Comparison of ENCODE assay signal across 20 cellular contexts in genomic region chr20:6044102-6044501, GRCh38. TPM values are rescaled to one million over a fixed set of nuclear protein-coding genes. Genes with fewer than 3 reads are reported as not detected.
DNase-seq lines count a peak whose midpoint lies in the region; ATAC-seq, FAIRE-seq and TF ChIP-seq lines count a peak whose summit lies in the region.
"Had no signal": no experiment of that assay in that cellular context is flagged by ENCODE, and none has a peak within 500 bp of the region (broad histone marks: within the 10 kb centered on the region; RNA-seq: fewer than 3 reads in every experiment).

No MANE protein-coding gene starts in this region.

- TF ChIP-seq EP300 in SK-N-SH (IDR thresholded peaks at IDR 0.05; ENCODE audit: borderline replicate concordance in 1 of 2, low read depth in 1 of 2, low read length in 1 of 2) (no peak), H1 (IDR thresholded peaks at IDR 0.05; ENCODE audit: borderline replicate concordance in 1 of 2, low read depth in 2 of 2, low read length in 2 of 2) (no peak), tibial nerve (IDR thresholded peaks at IDR 0.05) (no peak)

- H3K4me2 ChIP-seq in SK-N-SH (no peak overlapping the region), Karpas-422 (ENCODE audit: low read depth, low read length, poor library complexity, severe bottlenecking) (no peak overlapping the region), H1 (ENCODE audit: insufficient read depth in 1 of 2, low read depth in 2 of 2, low read length in 2 of 2) (no peak overlapping the region)
- H3K4me2 ChIP-seq: neural progenitor cell had no signal

- POLR2A ChIA-PET in SK-N-SH (lab: Yijun Ruan, JAX) = no interaction called here
- POLR2A ChIA-PET in H1 (lab: Charles Lee; ENCODE audit: partially characterized antibody) = interaction anchor here (2.3 kb wide), 1 partner anchor 10 kb away, joined by 8 read pairs; no protein-coding TSS in a partner anchor

- H3K9me2 ChIP-seq in SK-N-SH = no peaks in the 10 kb centered on the region
- no peaks in the 10 kb centered on the region for H3K9me2 ChIP-seq in Karpas-422 (replicated peaks; ENCODE audit: insufficient read depth, low read length)

- H3K18ac ChIP-seq in H1 (ENCODE audit: extremely low read depth, low read length) = no peak overlapping the region

- no peak overlapping the region for H3K27ac ChIP-seq in SK-N-SH (ENCODE audit: low read depth in 2 of 2, low read length in 1 of 2)
- no peak overlapping the region for H3K27ac ChIP-seq in Karpas-422 (ENCODE audit: low read length)
- H3K27ac ChIP-seq in H1 (ENCODE audit: low read depth, low read length) = no peak overlapping the region
- H3K27ac ChIP-seq in tibial nerve = no peak overlapping the region
- H3K27ac ChIP-seq: brain microvascular endothelial cell, neural progenitor cell had no signal

- H2AFZ ChIP-seq in SK-N-SH (ENCODE audit: low read depth) (no peak overlapping the region), Karpas-422 (ENCODE audit: low read length) (no peak overlapping the region), H1 (ENCODE audit: low read length) (0 out of 2 replicates have a peak overlapping the region, but pooled peaks have one; percentile 9)
- H2AFZ ChIP-seq: neural progenitor cell had no signal

- CTCF ChIA-PET in SK-N-SH (lab: Yijun Ruan, JAX) = interaction anchor here (1.5 kb wide), 1 partner anchor 515 kb away, joined by 3 read pairs; no protein-coding TSS in a partner anchor
- CTCF ChIA-PET in H1 (lab: Charles Lee; ENCODE audit: partially characterized antibody) = interaction anchor here (1.8 kb wide), 2 partner anchors 11 to 30 kb away, joined by 6 to 10 read pairs; no protein-coding TSS in a partner anchor

- TF ChIP-seq CTCF in SK-N-SH (IDR thresholded peaks at IDR 0.05) (no peak), H1 (IDR thresholded peaks at IDR 0.05; ENCODE audit: control extremely low read depth in 1 of 3, insufficient read depth in 1 of 3, low read depth in 1 of 3, low read length in 3 of 3) (no peak), tibial nerve (IDR thresholded peaks at IDR 0.05) (no peak)

- H3K79me1 ChIP-seq in H1 (ENCODE audit: low read depth, low read length) = no peaks in the 10 kb centered on the region

- H3K36me3 ChIP-seq in SK-N-SH (replicated peaks in 1 of 2; ENCODE audit: control insufficient read depth in 1 of 2, insufficient read depth in 2 of 2, low read length in 1 of 2) (peaks cover 2 to 11% of the 10 kb centered on the region in 2 experiments), Karpas-422 (ENCODE audit: insufficient read depth, low read length) (no peaks in the 10 kb centered on the region), H1 (ENCODE audit: control insufficient read depth in 2 of 4, insufficient read depth in 4 of 4, low read length in 3 of 4) (peaks cover 0 to 10% (median 6%) of the 10 kb centered on the region in 4 experiments; a peak in 5 of 8 replicates), tibial nerve (peaks cover 0 to 42% (median 12%) of the 10 kb centered on the region in 3 donors)
- H3K36me3 ChIP-seq: neural progenitor cell had no signal

- TF ChIP-seq POLR2A in H1 (IDR thresholded peaks at IDR 0.05; ENCODE audit: control extremely low read depth in 1 of 2, low read depth in 2 of 2, low read length in 2 of 2) (no peak), tibial nerve (IDR thresholded peaks at IDR 0.05) (no peak)

- peak overlapping the region; percentile 18 for H4K5ac ChIP-seq in H1 (ENCODE audit: insufficient read length, low read depth, low read length)

- H3K9me3 ChIP-seq in SK-N-SH = no peaks in the 10 kb centered on the region
- no peaks in the 10 kb centered on the region for H3K9me3 ChIP-seq in Karpas-422 (ENCODE audit: low read length)
- H3K9me3 ChIP-seq in H1 (ENCODE audit: insufficient read depth in 2 of 2, low read depth in 1 of 2, low read length in 1 of 2) = no peaks in the 10 kb centered on the region
- no peaks in the 10 kb centered on the region for H3K9me3 ChIP-seq in tibial nerve

- no peaks in the 10 kb centered on the region for H3K23me2 ChIP-seq in H1 (ENCODE audit: low read depth, low read length)

- H3K23ac ChIP-seq in H1 (ENCODE audit: insufficient read length) = no peak overlapping the region

- H2BK20ac ChIP-seq in H1 (ENCODE audit: low read length) = no peak overlapping the region

- peak overlapping the region; percentile 20; the same call in 1 of the 2 replicates for H4K8ac ChIP-seq in H1 (ENCODE audit: extremely low read depth, insufficient read depth, low read length)

- WGBS in SK-N-SH (ENCODE audit: low lambda C conversion rate) = 80% methylated on average over 1 of the region's 2 CpGs
- 96% methylated on average over 2 of the region's 2 CpGs; no CpG with 5 or more reads in 1 of the 2 experiments for WGBS in H1 (ENCODE audit: extremely low coverage in 1 of 2, insufficient coverage in 1 of 2, insufficient read length in 1 of 2, insufficient replicate concordance in 2 of 2, low coverage in 1 of 2, low lambda C conversion rate in 2 of 2, missing lambda C conversion rate in 1 of 2), 2 experiments
- 60 to 92% methylated on average over 2 of the region's 2 CpGs for WGBS in tibial nerve, 2 donors

- H4K20me1 ChIP-seq in SK-N-SH (ENCODE audit: insufficient read depth) (no peaks in the 10 kb centered on the region), Karpas-422 (ENCODE audit: insufficient read depth, low read depth, low read length) (no peaks in the 10 kb centered on the region), H1 (replicated peaks in 1 of 2; ENCODE audit: control insufficient read depth in 1 of 2, insufficient read depth in 2 of 2, low read length in 2 of 2) (no peaks in the 10 kb centered on the region)

- H3K4me1 ChIP-seq in SK-N-SH (ENCODE audit: control insufficient read depth in 1 of 2, insufficient read depth in 2 of 2, low read depth in 1 of 2, low read length in 1 of 2) = no peaks in the 10 kb centered on the region
- no peaks in the 10 kb centered on the region for H3K4me1 ChIP-seq in Karpas-422 (ENCODE audit: low read length)
- H3K4me1 ChIP-seq in H1 (replicated peaks in 1 of 4; ENCODE audit: control insufficient read depth in 3 of 4, insufficient read depth in 4 of 4, low read length in 3 of 4) = no peaks in the 10 kb centered on the region
- no peaks in the 10 kb centered on the region for H3K4me1 ChIP-seq in tibial nerve
- H3K4me1 ChIP-seq: neural progenitor cell had no signal

- no peak for DNase-seq in SK-N-SH
- peak; percentile 71 for DNase-seq in Karpas-422
- DNase-seq in H1 (ENCODE audit: low read depth in 1 of 2, low spot score in 2 of 2) = no peak
- peak; percentile 22 for DNase-seq in renal cortical epithelial cell (ENCODE audit: low read depth)
- no peak for DNase-seq in GM03348 (ENCODE audit: low spot score)
- DNase-seq in KG1 (lab: John Stamatoyannopoulos, UW) = no peak
- DNase-seq in tibial nerve (ENCODE audit: low spot score in 2 of 2) = no peak
- DNase-seq: activated CD4-positive, CD25-positive, alpha-beta regulatory T cell; activated CD8-positive, alpha-beta memory T cell treated with anti-CD3 and anti-CD28 coated beads for 24 hours; activated naive CD8-positive, alpha-beta T cell treated with anti-CD3 and anti-CD28 coated beads, Interleukin-2, amount 10 ng/mL, durations not matched to agents 7 days and 5 days; activated T-cell treated with anti-CD3 and anti-CD28 coated beads, Interleukin-2, amount 50 U/mL, for 72 hours; brain microvascular endothelial cell; DMS79 treated with DMSO at 0.1 percent for 48 hours; NCI-H187 treated with DMSO at 0.1 percent for 48 hours; SHP77; T-helper 17 cell had no signal

- H2BK15ac ChIP-seq in H1 (ENCODE audit: low read length) = no peak overlapping the region

- H3K9ac ChIP-seq in SK-N-SH (no peak overlapping the region), Karpas-422 (ENCODE audit: low read length) (no peak overlapping the region), H1 (replicated peaks in 1 of 4; ENCODE audit: extremely low read depth in 1 of 4, low read depth in 3 of 4, low read length in 3 of 4) (no peak overlapping the region)
- H3K9ac ChIP-seq: neural progenitor cell had no signal

- no peak for TF ChIP-seq RAD21 in SK-N-SH (IDR thresholded peaks at IDR 0.05; ENCODE audit: low read length)
- no peak for TF ChIP-seq RAD21 in H1 (IDR thresholded peaks at IDR 0.05 in 1 of 2, conservative IDR thresholded peaks at IDR 0.05 in 1 of 2; ENCODE audit: low read depth in 2 of 2, low read length in 2 of 2)

- no peak overlapping the region for H2BK5ac ChIP-seq in H1 (ENCODE audit: low read depth, low read length)

- ATAC-seq in SK-N-SH treated with all-trans-retinoic acid at 6 μM for 48 hours = peak; percentile 22; the same call in 1 of the 3 replicates
- ATAC-seq: activated T-cell treated with anti-CD3 and anti-CD28 coated beads, Interleukin-2, amount 50 U/mL, for 72 hours; T-helper 17 cell had no signal

- H3K27me3 ChIP-seq in SK-N-SH (ENCODE audit: insufficient read depth) = no peaks in the 10 kb centered on the region
- no peaks in the 10 kb centered on the region for H3K27me3 ChIP-seq in Karpas-422 (ENCODE audit: low read length)
- H3K27me3 ChIP-seq in H1 (replicated peaks in 1 of 4; ENCODE audit: control insufficient read depth in 3 of 4, extremely low read depth in 1 of 4, insufficient read depth in 3 of 4, low read length in 3 of 4) = peaks cover 0 to 2% (median under 1%) of the 10 kb centered on the region in 4 experiments; a peak in 2 of 7 replicates
- H3K27me3 ChIP-seq in tibial nerve = no peaks in the 10 kb centered on the region
- H3K27me3 ChIP-seq: brain microvascular endothelial cell had no signal

- H2AK5ac ChIP-seq in H1 (ENCODE audit: low read depth, low read length) = no peak overlapping the region

- no peak overlapping the region for H3K4ac ChIP-seq in H1 (replicated peaks; ENCODE audit: insufficient read length, low read depth, low read length)

- no peak for FAIRE-seq in H1 (lab: Jason Lieb, UNC)
- FAIRE-seq: frontal cortex had no signal

- no peak overlapping the region for H2BK12ac ChIP-seq in H1 (ENCODE audit: low read depth, low read length)

- H3F3A ChIP-seq in SK-N-SH (replicated peaks; ENCODE audit: insufficient read depth) = no peaks in the 10 kb centered on the region

- H3K4me3 ChIP-seq in SK-N-SH (ENCODE audit: low read depth in 2 of 2, low read length in 1 of 2) = no peak overlapping the region
- H3K4me3 ChIP-seq in Karpas-422 (ENCODE audit: low read length) = no peak overlapping the region
- H3K4me3 ChIP-seq in H1 (ENCODE audit: extremely low read depth in 1 of 4, insufficient read depth in 2 of 4, low read depth in 3 of 4, low read length in 4 of 4) = no peak overlapping the region
- no peak overlapping the region for H3K4me3 ChIP-seq in tibial nerve
- H3K4me3 ChIP-seq: neural progenitor cell had no signal

- no peak overlapping the region for H4K91ac ChIP-seq in H1 (replicated peaks; ENCODE audit: insufficient read length, low read length)

- H2BK120ac ChIP-seq in H1 (replicated peaks; ENCODE audit: low read depth, low read length) = no peak overlapping the region

- no peak overlapping the region for H3K56ac ChIP-seq in H1 (replicated peaks; ENCODE audit: insufficient read length, low read depth, low read length)

- no peak overlapping the region for H3K14ac ChIP-seq in H1 (ENCODE audit: insufficient read length)

- H3K79me2 ChIP-seq in SK-N-SH (ENCODE audit: insufficient read depth) (no peaks in the 10 kb centered on the region), Karpas-422 (ENCODE audit: low read length) (no peaks in the 10 kb centered on the region), H1 (ENCODE audit: control insufficient read depth in 1 of 2, insufficient read depth in 2 of 2, low read length in 2 of 2) (no peaks in the 10 kb centered on the region)

RNA-seq across cellular contexts. Expression of gene LRRN4, which starts 9.8 kb away (rescaled TPM):
- 0.05 TPM in 1 of 2 replicates, not detected in the other for polyA plus RNA-seq in SK-N-SH (2012; rRNA removed)
- 0.01 and 0.03 TPM in 2 replicates for polyA plus RNA-seq in SK-N-SH (2012; cell fraction: cytosol; rRNA removed)
- polyA plus RNA-seq in SK-N-SH (2012; cell fraction: nucleus; rRNA removed) = 0.05 and 0.06 TPM in 2 replicates
- not detected in 2 replicates for total RNA-seq in Karpas-422 (2014; rRNA removed; shearing (Covaris generic); ENCODE audit: low replicate concordance)
- 0.61 and 0.89 TPM in 2 replicates for total RNA-seq in H1 (2021; fragmentation: NEBNext Ultra II Directional; extraction: Animal tissue kit (Norgen Biotek cat#: 25700))
- 0.21 and 0.30 TPM in 2 replicates for polyA plus RNA-seq in H1 (2011; rRNA removed)
- 0.12 TPM for polyA plus RNA-seq in H1 (2011; cell fraction: cytosol; rRNA removed)
- polyA plus RNA-seq in H1 (2011; cell fraction: nucleus; rRNA removed) = 0.56 TPM
- 0.19 to 0.35 TPM (median 0.21 TPM) in 4 replicates for polyA plus RNA-seq in H1 (2012, experiment 1 of 2)
- 0.13 TPM for polyA plus RNA-seq in H1 (2012, experiment 2 of 2)
- polyA plus RNA-seq in H1 (2013, experiment 1 of 2) = 0.73 TPM
- polyA plus RNA-seq in H1 (2013, experiment 2 of 2) = 0.83 TPM
- 0.09 and 0.24 TPM in 2 replicates for polyA minus RNA-seq in H1 (2011; rRNA and poly(A)+ RNA removed)
- not detected for polyA minus RNA-seq in H1 (2011; cell fraction: cytosol; rRNA and poly(A)+ RNA removed)
- 0.60 TPM for polyA minus RNA-seq in H1 (2011; cell fraction: nucleus; rRNA and poly(A)+ RNA removed)
- total RNA-seq in renal cortical epithelial cell = 81.4 and 113 TPM in 2 replicates
- not detected for total RNA-seq in tibial nerve
- total RNA-seq: activated naive CD8-positive, alpha-beta T cell treated with anti-CD3 and anti-CD28 coated beads, Interleukin-2, amount 10 ng/mL, durations not matched to agents 7 days and 5 days; activated T-cell treated with anti-CD3 and anti-CD28 coated beads, Interleukin-2, amount 50 U/mL, for 72 hours; mononuclear cell; T-helper 17 cell had no signal

RNA-seq across cellular contexts. Expression of gene CRLS1, which starts 38.2 kb away (rescaled TPM):
- polyA plus RNA-seq in SK-N-SH (2012; rRNA removed) (32.7 and 53.1 TPM in 2 replicates), H1 (2011; rRNA removed) (39.8 and 95.8 TPM in 2 replicates)
- 43.1 and 45.4 TPM in 2 replicates for polyA plus RNA-seq in SK-N-SH (2012; cell fraction: cytosol; rRNA removed)
- polyA plus RNA-seq in SK-N-SH (2012; cell fraction: nucleus; rRNA removed) = 26.4 and 47.1 TPM in 2 replicates
- 44.0 and 132 TPM in 2 replicates for total RNA-seq in Karpas-422 (2014; rRNA removed; shearing (Covaris generic); ENCODE audit: low replicate concordance)
- total RNA-seq in H1 (2021; fragmentation: NEBNext Ultra II Directional; extraction: Animal tissue kit (Norgen Biotek cat#: 25700)) = 42.6 and 50.2 TPM in 2 replicates
- 53.1 TPM for polyA plus RNA-seq in H1 (2011; cell fraction: cytosol; rRNA removed)
- polyA plus RNA-seq in H1 (2011; cell fraction: nucleus; rRNA removed) = 24.6 TPM
- polyA plus RNA-seq in H1 (2012, experiment 1 of 2) = 37.0 to 54.9 TPM (median 39.5 TPM) in 4 replicates
- polyA plus RNA-seq in H1 (2012, experiment 2 of 2) = 67.8 TPM
- 39.2 TPM for polyA plus RNA-seq in H1 (2013, experiment 1 of 2)
- polyA plus RNA-seq in H1 (2013, experiment 2 of 2) = 44.0 TPM
- polyA minus RNA-seq in H1 (2011; rRNA and poly(A)+ RNA removed) = 42.9 and 48.6 TPM in 2 replicates
- polyA minus RNA-seq in H1 (2011; cell fraction: cytosol; rRNA and poly(A)+ RNA removed) = 16.0 TPM
- 18.3 TPM for polyA minus RNA-seq in H1 (2011; cell fraction: nucleus; rRNA and poly(A)+ RNA removed)
- total RNA-seq in renal cortical epithelial cell (62.3 and 84.2 TPM in 2 replicates), tibial nerve (10 to 100 TPM; 38.7 to 73.5 (median 57.3) TPM)

Comparison
In these comparisons a context has a peak if more than half of its experiments do, and no peak if none do; other contexts are left out.
1. DNase-seq: peak in Karpas-422 (single experiment) and renal cortical epithelial cell (single experiment); none in SK-N-SH (single experiment), H1 (0 of 2), GM03348 (single experiment), KG1 (single experiment) and tibial nerve (0 of 2).
2. RNA of gene LRRN4, which starts 9.8 kb away (total RNA-seq): 81.4 to 113 TPM in renal cortical epithelial cell; 0.61 to 0.89 TPM in H1, not detected in Karpas-422 and not detected in tibial nerve; every median in the first group is over 10 times any median in the second.